In genomic region chr17:7688808-7689316, GRCh38 we compare ENCODE assay signal across 1 cellular context.
TF ChIP-seq lines count a peak whose summit lies in the region.

No MANE protein-coding gene starts in this region.

TF ChIP-seq in HepG2, 621 proteins besides CTCF, POLR2A, EP300 and RAD21:
- 0 out of 2 replicates have a peak, but pooled peaks have one; percentile 42 for TF ChIP-seq ZNF749 (CRISPR knock-in tag; IDR thresholded peaks at IDR 0.05; ENCODE audit: borderline replicate concordance)
- TF ChIP-seq ZNF501 (CRISPR knock-in tag; IDR thresholded peaks at IDR 0.05): 0 out of 2 replicates have a peak, but pooled peaks have one; percentile 8
- TF ChIP-seq SKI (IDR thresholded peaks at IDR 0.05; ENCODE audit: partially characterized antibody): no peak
- TF ChIP-seq ZNF335 (CRISPR knock-in tag; IDR thresholded peaks at IDR 0.05): no peak
- TF ChIP-seq PRDM10 (CRISPR knock-in tag; IDR thresholded peaks at IDR 0.05; ENCODE audit: low read depth): no peak
- TF ChIP-seq ZZZ3 (CRISPR knock-in tag; IDR thresholded peaks at IDR 0.05; ENCODE audit: borderline replicate concordance): no peak
